In the genomic region with DNA sequence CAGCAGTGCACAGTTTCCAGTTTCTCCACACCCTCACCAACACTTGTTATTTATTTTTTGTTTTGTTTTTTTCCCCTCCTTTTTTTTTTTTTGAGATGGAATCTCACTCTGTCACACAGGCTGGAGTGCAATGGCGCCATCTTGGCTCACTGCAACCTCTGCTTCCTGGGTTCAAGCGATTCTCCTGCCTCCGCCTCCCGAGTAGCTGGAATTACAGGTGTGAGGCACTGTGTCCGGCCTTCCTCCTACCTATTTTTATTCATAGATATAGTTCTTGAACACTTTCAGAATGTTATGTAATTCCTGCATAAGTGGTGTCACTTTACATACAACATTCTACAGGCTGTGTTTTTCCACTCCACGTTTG, we compare ENCODE assay signal across 8 cellular contexts. TPM values are rescaled to one million over a fixed set of nuclear protein-coding genes. Genes with fewer than 3 reads are reported as not detected.
DNase-seq lines count a peak whose midpoint lies in the region; ATAC-seq and TF ChIP-seq lines count a peak whose summit lies in the region.
"Not testable (repeated sequence)": the region's sequence is repeated elsewhere in the genome, so short reads cannot be mapped to it uniquely, and the experiment has no call there.

No MANE protein-coding gene starts in this region.

- H3K79me2 ChIP-seq in mammary epithelial cell (ENCODE audit: insufficient read depth, low read length) = peaks cover 96% of the 10 kb centered on the region

- BruUV-seq in mammary epithelial cell (replicated peaks; lab: Mats Ljungman, UMichigan) = not testable (repeated sequence)

- peak overlapping the region; percentile 45 for H3K4me2 ChIP-seq in mammary epithelial cell (ENCODE audit: insufficient read depth, low read depth, low read length)

- not testable (repeated sequence) for H3K9me3 ChIP-seq in KOPT-K1 (ENCODE audit: insufficient read depth, low read length, poor library complexity, severe bottlenecking); mammary epithelial cell (replicated peaks; ENCODE audit: insufficient read depth, low read length); right atrium auricular region

- WGBS in mammary epithelial cell (ENCODE audit: low coverage, missing lambda C conversion rate) = 31% methylated on average over 6 of the region's 6 CpGs

- peaks cover 54% of the 10 kb centered on the region for H3K36me3 Mint-ChIP-seq in activated CD4-positive, alpha-beta T cell treated with anti-CD3 and anti-CD28 coated beads for 36 hours (ENCODE audit: low read depth)
- H3K36me3 Mint-ChIP-seq in activated naive CD4-positive, alpha-beta T cell treated with anti-CD3 and anti-CD28 coated beads for 36 hours (ENCODE audit: low read depth) = peaks cover 57% of the 10 kb centered on the region
- H3K36me3 Mint-ChIP-seq in natural killer cell = not testable (repeated sequence)
- H3K36me3 Mint-ChIP-seq in stimulated activated memory B cell treated with anti-CD40 and anti-IgM and Interleukin-4, amounts not matched to agents 10 μg/mL and 1 μg/mL and 100 μg/mL, for 72 hours = peaks cover 16% of the 10 kb centered on the region

- H3K27ac ChIP-seq in 22Rv1; mammary epithelial cell (ENCODE audit: insufficient read depth, low read depth, low read length): not testable (repeated sequence)
- H3K27ac ChIP-seq in KOPT-K1 (ENCODE audit: low read depth, low read length, poor library complexity, severe bottlenecking) (peak overlapping the region; percentile 92), right atrium auricular region (peak overlapping the region; percentile 94 to 96)

- intact Hi-C loops in activated CD4-positive, alpha-beta T cell treated with anti-CD3 and anti-CD28 coated beads for 36 hours (cut with DNase I, micrococcal nuclease) = loop anchor here in 1 of 2 experiments (5.0 kb wide), 1 partner anchor 166 kb away; no protein-coding TSS in a partner anchor
- intact Hi-C loops in activated naive CD4-positive, alpha-beta T cell treated with anti-CD3 and anti-CD28 coated beads for 36 hours (cut with micrococcal nuclease) = loop anchor here (1.0 to 5.0 kb wide), 4 partner anchors 9 to 271 kb away; a partner anchor contains a TSS
- intact Hi-C loops in mammary epithelial cell (cut with micrococcal nuclease) = not testable (repeated sequence)
- intact Hi-C loops in natural killer cell (cut with micrococcal nuclease) = loop anchor here (1.0 to 2.0 kb wide), 3 partner anchors 9 to 61 kb away; no protein-coding TSS in a partner anchor

- ATAC-seq in activated CD4-positive, alpha-beta T cell treated with anti-CD3 and anti-CD28 coated beads for 36 hours; natural killer cell; stimulated activated memory B cell treated with anti-CD40 and anti-IgM and Interleukin-4, amounts not matched to agents 10 μg/mL and 1 μg/mL and 100 μg/mL, for 72 hours: not testable (repeated sequence)

- H3K27me3 ChIP-seq in mammary epithelial cell (ENCODE audit: insufficient read depth, low read length); right atrium auricular region: not testable (repeated sequence)

- not testable (repeated sequence) for H3K9me3 Mint-ChIP-seq in activated CD4-positive, alpha-beta T cell treated with anti-CD3 and anti-CD28 coated beads for 36 hours (ENCODE audit: low read depth); activated naive CD4-positive, alpha-beta T cell treated with anti-CD3 and anti-CD28 coated beads for 36 hours; natural killer cell; stimulated activated memory B cell treated with anti-CD40 and anti-IgM and Interleukin-4, amounts not matched to agents 10 μg/mL and 1 μg/mL and 100 μg/mL, for 72 hours

- CTCF ChIA-PET in activated CD4-positive, alpha-beta T cell treated with anti-CD3 and anti-CD28 coated beads for 36 hours (lab: Charles Lee) = interaction anchor here (0.6 to 4.0 kb wide), 14 partner anchors 9 to 1551 kb away, joined by 3 to 41 read pairs (median 14); a partner anchor contains a TSS
- CTCF ChIA-PET in activated naive CD4-positive, alpha-beta T cell treated with anti-CD3 and anti-CD28 coated beads for 36 hours (lab: Charles Lee) = interaction anchor here (1.0 to 3.9 kb wide), 7 partner anchors 10 to 64 kb away, joined by 3 to 34 read pairs (median 10); a partner anchor contains a TSS
- CTCF ChIA-PET in mammary epithelial cell (lab: Charles Lee; ENCODE audit: low non-redundant PET) = not testable (repeated sequence)

- H2AFZ ChIP-seq in mammary epithelial cell (ENCODE audit: low read depth, low read length) = not testable (repeated sequence)

- H4K20me1 ChIP-seq in mammary epithelial cell (ENCODE audit: insufficient read depth, low read length) = not testable (repeated sequence)

- not testable (repeated sequence) for H3K4me3 ChIP-seq in mammary epithelial cell (replicated peaks in 1 of 3; ENCODE audit: insufficient read depth in 1 of 3, low read depth in 2 of 3, low read length in 3 of 3); right atrium auricular region

- peak; percentile 9; the same call in 1 of the 2 replicates for TF ChIP-seq CTCF in 22Rv1 (IDR thresholded peaks at IDR 0.05)
- not testable (repeated sequence) for TF ChIP-seq CTCF in mammary epithelial cell (conservative IDR thresholded peaks at IDR 0.05 in 1 of 2, IDR thresholded peaks at IDR 0.05 in 1 of 2; ENCODE audit: extremely low read depth in 1 of 2, insufficient read depth in 1 of 2, low read depth in 1 of 2, low read length in 2 of 2); right atrium auricular region (IDR thresholded peaks at IDR 0.05); natural killer cell (IDR thresholded peaks at IDR 0.05)

- peaks cover 27% of the 10 kb centered on the region for H3K36me3 ChIP-seq in KOPT-K1 (ENCODE audit: insufficient read depth, low read length)
- not testable (repeated sequence) for H3K36me3 ChIP-seq in mammary epithelial cell (ENCODE audit: insufficient read depth, low read length)
- H3K36me3 ChIP-seq in right atrium auricular region = peaks cover 30% of the 10 kb centered on the region

- POLR2A ChIA-PET in activated CD4-positive, alpha-beta T cell treated with anti-CD3 and anti-CD28 coated beads for 36 hours (lab: Charles Lee) = interaction anchor here (2.4 kb wide), 1 partner anchor 11 kb away, joined by 13 read pairs; no protein-coding TSS in a partner anchor

- peak overlapping the region; percentile 96 for H3K27ac Mint-ChIP-seq in activated CD4-positive, alpha-beta T cell treated with anti-CD3 and anti-CD28 coated beads for 36 hours
- H3K27ac Mint-ChIP-seq in activated naive CD4-positive, alpha-beta T cell treated with anti-CD3 and anti-CD28 coated beads for 36 hours = peak overlapping the region; percentile 96
- H3K27ac Mint-ChIP-seq in natural killer cell = peak overlapping the region; percentile 94 to 98
- peak overlapping the region; percentile 87 for H3K27ac Mint-ChIP-seq in stimulated activated memory B cell treated with anti-CD40 and anti-IgM and Interleukin-4, amounts not matched to agents 10 μg/mL and 1 μg/mL and 100 μg/mL, for 72 hours

- in situ Hi-C loops in mammary epithelial cell (cut with MboI; ENCODE audit: low sequenced_read_pairs in 2 of 2) = not testable (repeated sequence)

- H3K4me3 Mint-ChIP-seq in activated CD4-positive, alpha-beta T cell treated with anti-CD3 and anti-CD28 coated beads for 36 hours = peak overlapping the region; percentile 59
- H3K4me3 Mint-ChIP-seq in activated naive CD4-positive, alpha-beta T cell treated with anti-CD3 and anti-CD28 coated beads for 36 hours = peak overlapping the region; percentile 69
- peak overlapping the region; percentile 91 for H3K4me3 Mint-ChIP-seq in natural killer cell
- not testable (repeated sequence) for H3K4me3 Mint-ChIP-seq in stimulated activated memory B cell treated with anti-CD40 and anti-IgM and Interleukin-4, amounts not matched to agents 10 μg/mL and 1 μg/mL and 100 μg/mL, for 72 hours

- H3K4me1 ChIP-seq in mammary epithelial cell (ENCODE audit: insufficient read depth, low read length) = peaks cover 52% of the 10 kb centered on the region
- H3K4me1 ChIP-seq in right atrium auricular region = peaks cover 0 to 83% of the 10 kb centered on the region in 2 donors

- H3K27me3 Mint-ChIP-seq in activated CD4-positive, alpha-beta T cell treated with anti-CD3 and anti-CD28 coated beads for 36 hours; activated naive CD4-positive, alpha-beta T cell treated with anti-CD3 and anti-CD28 coated beads for 36 hours (ENCODE audit: low read depth); natural killer cell (ENCODE audit: low read depth in 2 of 2); stimulated activated memory B cell treated with anti-CD40 and anti-IgM and Interleukin-4, amounts not matched to agents 10 μg/mL and 1 μg/mL and 100 μg/mL, for 72 hours: not testable (repeated sequence)

- H3K4me1 Mint-ChIP-seq in activated CD4-positive, alpha-beta T cell treated with anti-CD3 and anti-CD28 coated beads for 36 hours = peaks cover 85% of the 10 kb centered on the region
- peaks cover 87% of the 10 kb centered on the region for H3K4me1 Mint-ChIP-seq in activated naive CD4-positive, alpha-beta T cell treated with anti-CD3 and anti-CD28 coated beads for 36 hours (ENCODE audit: low read depth)
- peaks cover 74 to 83% of the 10 kb centered on the region in 2 donors for H3K4me1 Mint-ChIP-seq in natural killer cell
- peaks cover 73% of the 10 kb centered on the region for H3K4me1 Mint-ChIP-seq in stimulated activated memory B cell treated with anti-CD40 and anti-IgM and Interleukin-4, amounts not matched to agents 10 μg/mL and 1 μg/mL and 100 μg/mL, for 72 hours

- dilution Hi-C loops in mammary epithelial cell (cut with HindIII; ENCODE audit: low sequenced_read_pairs) = not testable (repeated sequence)

- not testable (repeated sequence) for DNase-seq in activated CD4-positive, alpha-beta T cell treated with anti-CD3 and anti-CD28 coated beads for 36 hours; activated naive CD4-positive, alpha-beta T cell treated with anti-CD3 and anti-CD28 coated beads for 36 hours; mammary epithelial cell; right atrium auricular region (ENCODE audit: low spot score); natural killer cell

- H3K9ac ChIP-seq in mammary epithelial cell (ENCODE audit: insufficient read depth, low read length) = not testable (repeated sequence)

RNA-seq across cellular contexts. Expression of a gene that starts 5.7 kb away (rescaled TPM):
- total RNA-seq in activated CD4-positive, alpha-beta T cell treated with anti-CD3 and anti-CD28 coated beads for 36 hours = 10 to 100 TPM; 25.4 to 26.6 TPM
- total RNA-seq in activated naive CD4-positive, alpha-beta T cell treated with anti-CD3 and anti-CD28 coated beads for 36 hours = 10 to 100 TPM; 20.7 to 21.0 TPM
- total RNA-seq in mammary epithelial cell = 10 to 100 TPM; 20.6 to 31.2 TPM
- polyA plus RNA-seq in mammary epithelial cell = 12.2 TPM
- polyA minus RNA-seq in mammary epithelial cell = 8.7 TPM
- total RNA-seq in right atrium auricular region = 10 to 100 TPM; 32.4 to 86.3 TPM
- total RNA-seq in natural killer cell = 10 to 100 TPM; 53.0 to 81.8 (median 53.8) TPM

RNA-seq across cellular contexts. Expression of a gene that starts 44.1 kb away (rescaled TPM):
- 10 to 100 TPM; 26.7 to 35.7 TPM for total RNA-seq in activated CD4-positive, alpha-beta T cell treated with anti-CD3 and anti-CD28 coated beads for 36 hours
- 10 to 100 TPM; 21.6 to 24.3 TPM for total RNA-seq in activated naive CD4-positive, alpha-beta T cell treated with anti-CD3 and anti-CD28 coated beads for 36 hours
- 10 to 100 TPM; 19.6 to 24.5 TPM for total RNA-seq in mammary epithelial cell
- 10.5 TPM for polyA plus RNA-seq in mammary epithelial cell
- 11.8 TPM for polyA minus RNA-seq in mammary epithelial cell
- 10 to 100 TPM; 47.9 to 61.4 TPM for total RNA-seq in right atrium auricular region
- 10 to 100 TPM; 33.1 to 52.6 (median 47.5) TPM for total RNA-seq in natural killer cell
